In genomic region chr6:56746767-56747504, GRCh38 we compare ENCODE assay signal across 2 cellular contexts.
TF ChIP-seq lines count a peak whose summit lies in the region.

No MANE protein-coding gene starts in this region.

TF ChIP-seq in IMR-90, 13 proteins besides CTCF, POLR2A, EP300 and RAD21 (continued from another document):
- TF ChIP-seq, protein P1, sequence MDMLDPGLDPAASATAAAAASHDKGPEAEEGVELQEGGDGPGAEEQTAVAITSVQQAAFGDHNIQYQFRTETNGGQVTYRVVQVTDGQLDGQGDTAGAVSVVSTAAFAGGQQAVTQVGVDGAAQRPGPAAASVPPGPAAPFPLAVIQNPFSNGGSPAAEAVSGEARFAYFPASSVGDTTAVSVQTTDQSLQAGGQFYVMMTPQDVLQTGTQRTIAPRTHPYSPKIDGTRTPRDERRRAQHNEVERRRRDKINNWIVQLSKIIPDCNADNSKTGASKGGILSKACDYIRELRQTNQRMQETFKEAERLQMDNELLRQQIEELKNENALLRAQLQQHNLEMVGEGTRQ (IDR thresholded peaks at IDR 0.05; ENCODE audit: low read depth, low read length) = no peak
- no peak for TF ChIP-seq MAZ (IDR thresholded peaks at IDR 0.05; ENCODE audit: borderline replicate concordance, low read depth, low read length)
- no peak for TF ChIP-seq FOS (IDR thresholded peaks at IDR 0.05; ENCODE audit: low read depth, low read length)
- TF ChIP-seq RFX5 (IDR thresholded peaks at IDR 0.05; ENCODE audit: low read depth, low read length) = no peak
- TF ChIP-seq BHLHE40 (IDR thresholded peaks at IDR 0.05; ENCODE audit: low read depth, low read length) = no peak
- TF ChIP-seq SMC3 (IDR thresholded peaks at IDR 0.05; ENCODE audit: low read depth, low read length) = no peak
- TF ChIP-seq MAFK (IDR thresholded peaks at IDR 0.05; ENCODE audit: low read depth, low read length) = no peak
- TF ChIP-seq, protein P2, sequence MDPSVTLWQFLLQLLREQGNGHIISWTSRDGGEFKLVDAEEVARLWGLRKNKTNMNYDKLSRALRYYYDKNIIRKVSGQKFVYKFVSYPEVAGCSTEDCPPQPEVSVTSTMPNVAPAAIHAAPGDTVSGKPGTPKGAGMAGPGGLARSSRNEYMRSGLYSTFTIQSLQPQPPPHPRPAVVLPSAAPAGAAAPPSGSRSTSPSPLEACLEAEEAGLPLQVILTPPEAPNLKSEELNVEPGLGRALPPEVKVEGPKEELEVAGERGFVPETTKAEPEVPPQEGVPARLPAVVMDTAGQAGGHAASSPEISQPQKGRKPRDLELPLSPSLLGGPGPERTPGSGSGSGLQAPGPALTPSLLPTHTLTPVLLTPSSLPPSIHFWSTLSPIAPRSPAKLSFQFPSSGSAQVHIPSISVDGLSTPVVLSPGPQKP (IDR thresholded peaks at IDR 0.05; ENCODE audit: borderline replicate concordance, low read depth, low read length) = no peak
- TF ChIP-seq CHD1 (IDR thresholded peaks at IDR 0.05; ENCODE audit: low read depth, low read length) = no peak
- no peak for TF ChIP-seq CEBPB (IDR thresholded peaks at IDR 0.05; ENCODE audit: low read depth, low read length)
- no peak for TF ChIP-seq RCOR1 (IDR thresholded peaks at IDR 0.05; ENCODE audit: insufficient replicate concordance, low read length)

TF ChIP-seq in GM12878, 131 proteins besides CTCF, POLR2A, EP300 and RAD21 (continued from another document):
- TF ChIP-seq ZNF592 (IDR thresholded peaks at IDR 0.05) (no peak), NKRF (conservative IDR thresholded peaks at IDR 0.05) (no peak)
